8 cellular contexts compared by ENCODE assay signal in the genomic region with DNA sequence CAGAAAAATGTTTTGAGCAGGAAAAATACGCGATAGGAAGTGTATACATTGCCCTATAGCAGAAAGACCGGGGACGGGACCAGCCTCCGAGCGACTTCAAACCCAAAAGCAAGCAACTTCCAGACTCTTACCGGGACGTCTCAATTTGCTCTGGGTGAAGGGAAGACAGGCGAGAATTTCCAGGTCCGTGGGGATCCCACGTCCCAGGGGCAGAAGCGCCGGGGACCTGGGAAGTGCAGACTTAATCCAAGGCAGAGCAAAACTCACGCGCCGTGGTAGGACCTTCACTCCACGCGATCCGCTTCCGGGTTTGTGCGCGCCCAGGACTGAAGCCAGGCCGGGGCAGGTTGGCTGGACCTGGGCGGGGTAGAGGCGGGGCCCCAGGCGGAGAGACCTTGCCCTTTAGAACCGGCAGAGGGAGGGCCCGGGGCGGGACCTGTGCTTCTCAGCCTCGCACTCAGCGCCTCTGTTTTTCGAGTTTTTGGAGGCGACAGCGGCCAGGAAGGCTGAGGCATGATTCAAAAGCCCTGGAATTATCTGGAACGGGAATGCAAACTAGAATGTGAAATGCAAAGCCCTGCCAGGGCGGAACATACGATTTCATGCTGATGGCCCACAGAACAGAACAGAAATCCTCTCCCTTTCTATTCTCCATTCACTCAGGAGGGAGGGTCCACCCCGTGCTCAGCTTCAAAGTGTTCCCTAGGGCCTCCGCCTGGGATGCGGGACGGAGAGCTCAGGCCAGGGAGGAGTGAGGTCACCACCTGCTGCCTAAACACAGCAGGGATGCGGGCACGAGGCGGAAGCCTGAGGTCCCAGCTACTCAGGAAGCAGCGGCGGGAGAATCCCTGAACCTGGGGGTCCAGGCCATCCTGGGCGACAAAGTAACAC. TPM values are rescaled to one million over a fixed set of nuclear protein-coding genes. Genes with fewer than 3 reads are reported as not detected.
DNase-seq lines count a peak whose midpoint lies in the region; ATAC-seq and TF ChIP-seq lines count a peak whose summit lies in the region.
"Not testable (repeated sequence)": the region's sequence is repeated elsewhere in the genome, so short reads cannot be mapped to it uniquely, and the experiment has no call there.

ZNF600 (minus strand) TSS at position 328 of the 891 bp plus-strand sequence. CDS start 7,903 bp downstream, outside the sequence.

- not testable (repeated sequence) for H3K27ac Mint-ChIP-seq in GM23338
- H3K27ac Mint-ChIP-seq in activated naive CD4-positive, alpha-beta T cell treated with anti-CD3 and anti-CD28 coated beads, Interleukin-2, amount 50 U/mL, for 24 hours: peak within 1 kb of the TSS; percentile 73

- peak within 1 kb of the TSS; percentile 99 for H2AFZ ChIP-seq in GM23338
- H2AFZ ChIP-seq in Loucy (ENCODE audit: low read length): peak within 1 kb of the TSS; percentile 99
- peak within 1 kb of the TSS; percentile 98 for H2AFZ ChIP-seq in neuron (ENCODE audit: low read depth, low read length)

- not testable (repeated sequence) for H3K9me2 ChIP-seq in GM23338 (ENCODE audit: insufficient read depth); Loucy (replicated peaks; ENCODE audit: low read depth, low read length)

- H3K27me3 ChIP-seq in GM23338 (ENCODE audit: insufficient read depth): peaks cover 36% of the 10 kb centered on the region
- not testable (repeated sequence) for H3K27me3 ChIP-seq in Loucy (ENCODE audit: insufficient read depth, low read length, poor library complexity, severe bottlenecking); neuron (ENCODE audit: insufficient read depth, low read length)

- peaks cover 36% of the 10 kb centered on the region for H3K27me3 Mint-ChIP-seq in GM23338 (ENCODE audit: insufficient read depth, low read depth, poor library complexity)
- H3K27me3 Mint-ChIP-seq in activated naive CD4-positive, alpha-beta T cell treated with anti-CD3 and anti-CD28 coated beads, Interleukin-2, amount 50 U/mL, for 24 hours: not testable (repeated sequence)

- H3K79me2 ChIP-seq in GM23338 (replicated peaks; ENCODE audit: insufficient read depth): not testable (repeated sequence)
- peaks cover 15% of the 10 kb centered on the region for H3K79me2 ChIP-seq in Loucy (ENCODE audit: insufficient read depth, low read length)

- H3K4me1 ChIP-seq in GM23338 (ENCODE audit: insufficient read depth); neuron (ENCODE audit: insufficient read depth, low read length): not testable (repeated sequence)
- H3K4me1 ChIP-seq in Loucy (ENCODE audit: insufficient read depth, low read length, poor library complexity, severe bottlenecking): peaks cover 15% of the 10 kb centered on the region

- peaks cover 12% of the 10 kb centered on the region for H3K4me1 Mint-ChIP-seq in GM23338
- peaks cover 22% of the 10 kb centered on the region for H3K4me1 Mint-ChIP-seq in activated naive CD4-positive, alpha-beta T cell treated with anti-CD3 and anti-CD28 coated beads, Interleukin-2, amount 50 U/mL, for 24 hours

- not testable (repeated sequence) for H3F3A ChIP-seq in GM23338 (replicated peaks; ENCODE audit: low read depth); Loucy (ENCODE audit: low read depth)

- peak within 1 kb of the TSS; percentile 77 for H3K9ac ChIP-seq in Loucy (ENCODE audit: low read depth, low read length, poor library complexity, severe bottlenecking)

- H3K9me3 Mint-ChIP-seq in GM23338: not testable (repeated sequence)
- H3K9me3 Mint-ChIP-seq in activated naive CD4-positive, alpha-beta T cell treated with anti-CD3 and anti-CD28 coated beads, Interleukin-2, amount 50 U/mL, for 24 hours: peaks cover 18% of the 10 kb centered on the region

- not testable (repeated sequence) for H3K9me3 ChIP-seq in Loucy (ENCODE audit: insufficient read depth, low read depth, low read length); neuron (ENCODE audit: low read length)

- H3K36me3 Mint-ChIP-seq in GM23338 (ENCODE audit: low read depth): not testable (repeated sequence)
- H3K36me3 Mint-ChIP-seq in activated naive CD4-positive, alpha-beta T cell treated with anti-CD3 and anti-CD28 coated beads, Interleukin-2, amount 50 U/mL, for 24 hours: peaks cover 24% of the 10 kb centered on the region

- not testable (repeated sequence) for H3K36me3 ChIP-seq in GM23338 (ENCODE audit: insufficient read depth); Loucy (ENCODE audit: insufficient read depth, low read length); neuron (ENCODE audit: insufficient read depth, low read length)

- DNase-seq in EL: peak; percentile 81
- peak; percentile 94 for DNase-seq in GM23338 (ENCODE audit: low spot score)
- peak; percentile 82 for DNase-seq in SW480 (ENCODE audit: low spot score)
- peak; percentile 35 for DNase-seq in globus pallidus (ENCODE audit: low spot score)
- DNase-seq in stimulated activated naive CD8-positive, alpha-beta T cell treated with anti-CD3 and anti-CD28 coated beads, Interleukin-15, Interleukin-2, amounts not matched to agents 100 U/mL and 50 U/mL, for 24 hours: peak; percentile 88

- H3K4me3 ChIP-seq in GM23338 (peak within 1 kb of the TSS; percentile 94), Loucy (ENCODE audit: low read length, poor library complexity, severe bottlenecking) (peak within 1 kb of the TSS; percentile 85), neuron (ENCODE audit: low read length) (peak within 1 kb of the TSS; percentile 66)

- peak within 1 kb of the TSS; percentile 87 for H3K4me3 Mint-ChIP-seq in GM23338
- H3K4me3 Mint-ChIP-seq in activated naive CD4-positive, alpha-beta T cell treated with anti-CD3 and anti-CD28 coated beads, Interleukin-2, amount 50 U/mL, for 24 hours: peak within 1 kb of the TSS; percentile 85

- H3K27ac ChIP-seq in GM23338 (ENCODE audit: low read depth): not testable (repeated sequence)

- peak in 1 of 2 experiments; percentile 16; a peak in 1 of 4 replicates for TF ChIP-seq CTCF in GM23338 (conservative IDR thresholded peaks at IDR 0.05; ENCODE audit: low read depth in 2 of 2)
- TF ChIP-seq CTCF in Loucy (conservative IDR thresholded peaks at IDR 0.05; ENCODE audit: low read length): not testable (repeated sequence)

- H3K4me2 ChIP-seq in GM23338 (peak within 1 kb of the TSS; percentile 96), Loucy (ENCODE audit: low read depth, low read length, poor library complexity, severe bottlenecking) (peak within 1 kb of the TSS; percentile 96)

- peak; percentile 99 for ATAC-seq in GM23338
- peak; percentile 100 for ATAC-seq in stimulated activated naive CD8-positive, alpha-beta T cell treated with anti-CD3 and anti-CD28 coated beads, Interleukin-15, Interleukin-2, amounts not matched to agents 100 U/mL and 50 U/mL, for 24 hours

- not testable (repeated sequence) for H4K20me1 ChIP-seq in GM23338 (replicated peaks; ENCODE audit: insufficient read depth); Loucy (ENCODE audit: insufficient read depth, low read length, poor library complexity, severe bottlenecking)

TF ChIP-seq in GM23338, 12 proteins besides CTCF, POLR2A, EP300 and RAD21:
- TF ChIP-seq POLR2AphosphoS5 (IDR thresholded peaks at IDR 0.05; ENCODE audit: low read depth): peak; percentile 69

RNA-seq across cellular contexts. Expression of gene ZNF600, which starts in this region (rescaled TPM):
- total RNA-seq in GM23338 (2014; rRNA removed; shearing (Covaris generic)): 5.1 and 6.9 TPM in 2 replicates
- 6.0 and 7.7 TPM in 2 replicates for polyA plus RNA-seq in GM23338 (2016; fragmentation: Nextera tagmentation; extraction: Ambion mirVana)

Comparison
In these comparisons a context has a peak if more than half of its experiments do, and no peak if none do; other contexts are left out.
1. DNase-seq: peak in every context shown above with its lines; median percentile 94 in GM23338; 88 in stimulated activated naive CD8-positive, alpha-beta T cell treated with anti-CD3 and anti-CD28 coated beads, Interleukin-15, Interleukin-2, amounts not matched to agents 100 U/mL and 50 U/mL, for 24 hours; 82 in SW480; 81 in EL; 35 in globus pallidus.